7 cellular contexts compared by ENCODE assay signal in genomic region chr6:156777866-156778614, GRCh38. TPM values are rescaled to one million over a fixed set of nuclear protein-coding genes. Genes with fewer than 3 reads are reported as not detected.
DNase-seq lines count a peak whose midpoint lies in the region; ATAC-seq and TF ChIP-seq lines count a peak whose summit lies in the region.

No MANE protein-coding gene starts in this region.

- H3K27me3 Mint-ChIP-seq in neural crest cell (ENCODE audit: low read depth): peaks cover 21% of the 10 kb centered on the region

- TF ChIP-seq CTCF in GM13977 (IDR thresholded peaks at IDR 0.05; ENCODE audit: extremely low read depth, insufficient read depth, missing control alignments) (no peak), fibroblast of pulmonary artery (IDR thresholded peaks at IDR 0.05; ENCODE audit: low read length, missing control alignments) (no peak), neural crest cell (conservative IDR thresholded peaks at IDR 0.05) (no peak)

- peaks cover 65% of the 10 kb centered on the region for H3K4me1 Mint-ChIP-seq in neural crest cell

- H3K27ac Mint-ChIP-seq in neural crest cell (ENCODE audit: unreplicated experiment): peak overlapping the region; percentile 98

- DNase-seq in GM13977 (ENCODE audit: low spot score): peak; percentile 76
- peak; percentile 29 for DNase-seq in NOMO-1 treated with dmso at 0.1 percent for 144 hours (lab: John Stamatoyannopoulos, UW; ENCODE audit: unreplicated experiment)
- peak; percentile 53 for DNase-seq in activated T-helper 1 cell treated with Interleukin-2 at 50 U/mL for 16 hours (ENCODE audit: low read depth)
- peak; percentile 48 for DNase-seq in fibroblast of pulmonary artery (ENCODE audit: low read depth)
- peak; percentile 45 for DNase-seq in neural crest cell (ENCODE audit: low read depth, low spot score)
- DNase-seq in substantia nigra (lab: John Stamatoyannopoulos, UW): peak in 36 of 49 donors; percentile 20 to 66 (median 48)

- H3K27ac ChIP-seq in substantia nigra (ENCODE audit: low read depth, low read length, poor library complexity, severe bottlenecking): peak overlapping the region; percentile 96

- H3K4me3 ChIP-seq in fibroblast of pulmonary artery (replicated peaks; ENCODE audit: low read depth, low read length): peak overlapping the region; percentile 72

- peak; percentile 1 for ATAC-seq in HG02870 (IDR thresholded peaks at IDR 0.05; ENCODE audit: unreplicated experiment)

- H3K36me3 Mint-ChIP-seq in neural crest cell (ENCODE audit: low read depth): peaks cover 2% of the 10 kb centered on the region

- H3K4me3 Mint-ChIP-seq in neural crest cell: peak overlapping the region; percentile 85

- in situ Hi-C loops in GM13977 (cut with MboI; ENCODE audit: low pct_unique_long_range_greater_than_20kb, low sequenced_read_pairs, unreplicated experiment): no loop called here

- no peaks in the 10 kb centered on the region for H3K9me3 Mint-ChIP-seq in neural crest cell

RNA-seq across cellular contexts. Expression of gene ARID1B, which starts 0.9 kb away (rescaled TPM):
- 101 and 102 TPM in 2 replicates for total RNA-seq in neural crest cell

Comparison
In these comparisons a context has a peak if more than half of its experiments do, and no peak if none do; other contexts are left out.
1. Peak in every context shown above with its lines: DNase-seq, ATAC-seq, H3K4me3 ChIP-seq and H3K27ac ChIP-seq.